Comparison of ENCODE assay signal across 14 cellular contexts in genomic region chr13:99610702-99611289, GRCh38. TPM values are rescaled to one million over a fixed set of nuclear protein-coding genes. Genes with fewer than 3 reads are reported as not detected.
DNase-seq lines count a peak whose midpoint lies in the region; ATAC-seq and TF ChIP-seq lines count a peak whose summit lies in the region.
"Had no signal": no experiment of that assay in that cellular context is flagged by ENCODE, and none has a peak within 500 bp of the region (broad histone marks: within the 10 kb centered on the region; RNA-seq: fewer than 3 reads in every experiment).

No MANE protein-coding gene starts in this region.

- H3K27me3 ChIP-seq in GM06990 (replicated peaks; ENCODE audit: control insufficient read depth, insufficient read depth, low read length), result no peaks in the 10 kb centered on the region
- H3K27me3 ChIP-seq: neutrophil had no signal

- DNase-seq in AG09309 (ENCODE audit: low read depth) (no peak), GM06990 (ENCODE audit: extremely low read depth, insufficient read length) (no peak), NCI-H69 (lab: John Stamatoyannopoulos, UW) (peak; percentile 75), epithelial cell of proximal tubule (ENCODE audit: low read depth) (no peak), KBM-7 (no peak), endothelial cell (ENCODE audit: low spot score) (no peak)
- DNase-seq: activated CD8-positive, alpha-beta T cell treated with anti-CD3 and anti-CD28 coated beads for 36 hours; head of caudate nucleus had no signal

- H3K4me3 ChIP-seq in AG09309 (ENCODE audit: control insufficient read depth, low read depth, low read length), result no peak overlapping the region
- H3K4me3 ChIP-seq in GM06990 (replicated peaks; ENCODE audit: low read depth, low read length), result no peak overlapping the region
- H3K4me3 ChIP-seq in epithelial cell of proximal tubule (ENCODE audit: low read depth, low read length), result no peak overlapping the region

- no peak overlapping the region for H3K4me3 Mint-ChIP-seq in endothelial cell (ENCODE audit: unreplicated experiment)
- H3K4me3 Mint-ChIP-seq: activated CD8-positive, alpha-beta T cell treated with anti-CD3 and anti-CD28 coated beads for 36 hours; activated naive CD8-positive, alpha-beta T cell; T-helper 1 cell treated with Interleukin-12 subunit alpha and Interleukin-12 subunit beta and Interleukin-4 antibody, amounts not matched to agents 30 μg/mL and 1 μg/mL, for 36 hours had no signal

- H3K27me3 Mint-ChIP-seq in endothelial cell (ENCODE audit: unreplicated experiment), result peaks cover 12% of the 10 kb centered on the region
- H3K27me3 Mint-ChIP-seq: activated CD8-positive, alpha-beta T cell treated with anti-CD3 and anti-CD28 coated beads for 36 hours; activated naive CD8-positive, alpha-beta T cell had no signal

- no peak for ATAC-seq in HG02623 (IDR thresholded peaks at IDR 0.05; ENCODE audit: unreplicated experiment)
- ATAC-seq in GM18858 (IDR thresholded peaks at IDR 0.05; ENCODE audit: unreplicated experiment), result no peak
- ATAC-seq: activated CD8-positive, alpha-beta T cell treated with anti-CD3 and anti-CD28 coated beads for 36 hours; left lobe of liver had no signal

- no peaks in the 10 kb centered on the region for H3K9me3 Mint-ChIP-seq in endothelial cell (ENCODE audit: unreplicated experiment)
- H3K9me3 Mint-ChIP-seq: activated CD8-positive, alpha-beta T cell treated with anti-CD3 and anti-CD28 coated beads for 36 hours; T-helper 1 cell treated with Interleukin-12 subunit alpha and Interleukin-12 subunit beta and Interleukin-4 antibody, amounts not matched to agents 30 μg/mL and 1 μg/mL, for 36 hours had no signal

- H3K4me1 Mint-ChIP-seq in endothelial cell (ENCODE audit: unreplicated experiment), result peaks cover 6% of the 10 kb centered on the region

- H3K36me3 Mint-ChIP-seq in endothelial cell (ENCODE audit: low read depth, unreplicated experiment), result no peaks in the 10 kb centered on the region
- H3K36me3 Mint-ChIP-seq: activated naive CD8-positive, alpha-beta T cell had no signal

- TF ChIP-seq CTCF in AG09309 (IDR thresholded peaks at IDR 0.05; ENCODE audit: control insufficient read depth, insufficient read depth, low read depth, low read length, missing control alignments) (peak; percentile 11), GM06990 (IDR thresholded peaks at IDR 0.05; ENCODE audit: insufficient read depth, low read length, poor library complexity, severe bottlenecking) (peak; percentile 29), epithelial cell of proximal tubule (conservative IDR thresholded peaks at IDR 0.05; ENCODE audit: low read depth, low read length) (peak; percentile 42), endothelial cell (IDR thresholded peaks at IDR 0.05; ENCODE audit: unreplicated experiment) (no peak)

- no peak overlapping the region for H3K27ac Mint-ChIP-seq in endothelial cell (ENCODE audit: unreplicated experiment)
- H3K27ac Mint-ChIP-seq: activated CD8-positive, alpha-beta T cell treated with anti-CD3 and anti-CD28 coated beads for 36 hours; activated naive CD8-positive, alpha-beta T cell; T-helper 1 cell treated with Interleukin-12 subunit alpha and Interleukin-12 subunit beta and Interleukin-4 antibody, amounts not matched to agents 30 μg/mL and 1 μg/mL, for 36 hours had no signal

- in situ Hi-C loops in KBM-7 (cut with MboI; ENCODE audit: low pct_unique_long_range_greater_than_20kb, low sequenced_read_pairs), result no loop called here

- H3K36me3 ChIP-seq in GM06990 (ENCODE audit: control insufficient read depth, insufficient read depth, low read length), result no peaks in the 10 kb centered on the region
- H3K36me3 ChIP-seq: neutrophil had no signal

RNA-seq across cellular contexts. Expression of gene CLYBL, which starts 4.3 kb away (rescaled TPM):
- total RNA-seq in epithelial cell of proximal tubule (1.9 and 6.1 TPM in 2 replicates), endothelial cell (ENCODE audit: unreplicated experiment) (7.6 TPM)
